8 cellular contexts compared by ENCODE assay signal in genomic region chr20:57498425-57499400, GRCh38. TPM values are rescaled to one million over a fixed set of nuclear protein-coding genes. Genes with fewer than 3 reads are reported as not detected.
DNase-seq lines count a peak whose midpoint lies in the region; ATAC-seq, FAIRE-seq and TF ChIP-seq lines count a peak whose summit lies in the region.

No MANE protein-coding gene starts in this region.

- H3K4me2 ChIP-seq in SK-N-SH = no peak overlapping the region
- H3K4me2 ChIP-seq in endothelial cell of umbilical vein (ENCODE audit: insufficient read depth, low read length) = no peak overlapping the region

- peaks cover 50% of the 10 kb centered on the region for H3K27me3 Mint-ChIP-seq in activated T-helper 2 cell treated with anti-CD3 and anti-CD28 coated beads, Interferon-gamma antibody, Interleukin-2, Interleukin-4, amounts not matched to agents 10 μg/mL and 5 μg/mL and 100 μg/mL, durations not matched to agents 14 hours and 24 hours and 36 hours (ENCODE audit: low read depth)

- H3K27ac ChIP-seq in SK-N-SH (ENCODE audit: low read depth in 2 of 2, low read length in 1 of 2) = no peak overlapping the region
- no peak overlapping the region for H3K27ac ChIP-seq in endothelial cell of umbilical vein (ENCODE audit: insufficient read depth, low read depth, low read length)

- peaks cover 13% of the 10 kb centered on the region for H3K4me1 Mint-ChIP-seq in activated T-helper 2 cell treated with anti-CD3 and anti-CD28 coated beads, Interferon-gamma antibody, Interleukin-2, Interleukin-4, amounts not matched to agents 10 μg/mL and 5 μg/mL and 100 μg/mL, durations not matched to agents 14 hours and 24 hours and 36 hours (ENCODE audit: low read depth)

- no peaks in the 10 kb centered on the region for H3K9me3 Mint-ChIP-seq in activated T-helper 2 cell treated with anti-CD3 and anti-CD28 coated beads, Interferon-gamma antibody, Interleukin-2, Interleukin-4, amounts not matched to agents 10 μg/mL and 5 μg/mL and 100 μg/mL, durations not matched to agents 14 hours and 24 hours and 36 hours

- no peaks in the 10 kb centered on the region for H3K36me3 Mint-ChIP-seq in activated T-helper 2 cell treated with anti-CD3 and anti-CD28 coated beads, Interferon-gamma antibody, Interleukin-2, Interleukin-4, amounts not matched to agents 10 μg/mL and 5 μg/mL and 100 μg/mL, durations not matched to agents 14 hours and 24 hours and 36 hours (ENCODE audit: low read depth)

- FAIRE-seq in endothelial cell of umbilical vein (lab: Jason Lieb, UNC) = no peak

- H3K9me3 ChIP-seq in SK-N-SH (no peaks in the 10 kb centered on the region), endothelial cell of umbilical vein (replicated peaks; ENCODE audit: control insufficient read depth, insufficient read depth, low read length) (no peaks in the 10 kb centered on the region)

- no peak overlapping the region for H3K4me3 Mint-ChIP-seq in activated T-helper 2 cell treated with anti-CD3 and anti-CD28 coated beads, Interferon-gamma antibody, Interleukin-2, Interleukin-4, amounts not matched to agents 10 μg/mL and 5 μg/mL and 100 μg/mL, durations not matched to agents 14 hours and 24 hours and 36 hours (ENCODE audit: low read depth)

- H3K36me3 ChIP-seq in SK-N-SH (replicated peaks in 1 of 2; ENCODE audit: control insufficient read depth in 1 of 2, insufficient read depth in 2 of 2, low read length in 1 of 2) = no peaks in the 10 kb centered on the region
- H3K36me3 ChIP-seq in endothelial cell of umbilical vein (ENCODE audit: control insufficient read depth in 2 of 2, extremely low read depth in 1 of 2, insufficient read depth in 2 of 2, low read length in 2 of 2) = no peaks in the 10 kb centered on the region

- H3K4me3 ChIP-seq in SK-N-SH (ENCODE audit: low read depth in 2 of 2, low read length in 1 of 2) (no peak overlapping the region), endothelial cell of umbilical vein (replicated peaks in 1 of 3; ENCODE audit: insufficient read depth in 1 of 3, low read depth in 1 of 3, low read length in 3 of 3) (no peak overlapping the region)

- no peak for TF ChIP-seq EP300 in SK-N-SH (IDR thresholded peaks at IDR 0.05; ENCODE audit: borderline replicate concordance in 1 of 2, low read depth in 1 of 2, low read length in 1 of 2)

- no TSS peak for BruUV-seq in endothelial cell of umbilical vein (replicated peaks; lab: Mats Ljungman, UMichigan)

- TF ChIP-seq CTCF in SK-N-SH (IDR thresholded peaks at IDR 0.05) (peak; percentile 47), endothelial cell of umbilical vein (IDR thresholded peaks at IDR 0.05; ENCODE audit: extremely low read depth in 1 of 2, insufficient read depth in 1 of 2, low read depth in 1 of 2, low read length in 2 of 2) (peak; percentile 6 to 50)

- H3K79me2 ChIP-seq in SK-N-SH (ENCODE audit: insufficient read depth) = no peaks in the 10 kb centered on the region
- H3K79me2 ChIP-seq in endothelial cell of umbilical vein (ENCODE audit: control insufficient read depth, insufficient read depth, low read length) = no peaks in the 10 kb centered on the region

- H3K4me1 ChIP-seq in SK-N-SH (ENCODE audit: control insufficient read depth in 1 of 2, insufficient read depth in 2 of 2, low read depth in 1 of 2, low read length in 1 of 2) (peaks cover 2 to 6% of the 10 kb centered on the region in 2 experiments; a peak in 2 of 4 replicates), endothelial cell of umbilical vein (ENCODE audit: control insufficient read depth, extremely low read depth, insufficient read depth, low read length) (peaks cover 2% of the 10 kb centered on the region)

- no peaks in the 10 kb centered on the region for H3F3A ChIP-seq in SK-N-SH (replicated peaks; ENCODE audit: insufficient read depth)

- 46% methylated on average over 20 of the region's 20 CpGs for WGBS in SK-N-SH (ENCODE audit: low lambda C conversion rate)

- no peak for DNase-seq in activated CD4-positive, CD25-positive, alpha-beta regulatory T cell (lab: John Stamatoyannopoulos, UW)
- peak; percentile 72 for DNase-seq in HT-29 (ENCODE audit: low spot score)
- DNase-seq in SK-N-SH = peak; percentile 60
- no peak for DNase-seq in endothelial cell of umbilical vein (ENCODE audit: low read depth, low spot score)
- DNase-seq in sciatic nerve (ENCODE audit: low spot score) = no peak
- DNase-seq in AG08396 (ENCODE audit: low spot score) = no peak
- DNase-seq in activated T-helper 2 cell treated with anti-CD3 and anti-CD28 coated beads, Interferon-gamma antibody, Interleukin-2, Interleukin-4, amounts not matched to agents 10 μg/mL and 5 μg/mL and 100 μg/mL, durations not matched to agents 14 hours and 24 hours and 36 hours (ENCODE audit: low spot score) = no peak

- no peak for TF ChIP-seq POLR2A in endothelial cell of umbilical vein (IDR thresholded peaks at IDR 0.05; ENCODE audit: low read depth, low read length)

- H3K9me2 ChIP-seq in SK-N-SH = no peaks in the 10 kb centered on the region

- dilution Hi-C loops in endothelial cell of umbilical vein (cut with MboI; ENCODE audit: extremely low pct_ligation_motif_present, low sequenced_read_pairs) = no loop called here

- CTCF ChIA-PET in SK-N-SH (lab: Yijun Ruan, JAX) (interaction anchor here (0.7 to 3.2 kb wide), 35 partner anchors 9 to 718 kb away, joined by 3 to 57 read pairs (median 5); no protein-coding TSS in a partner anchor), endothelial cell of umbilical vein (lab: Charles Lee) (interaction anchor here (0.8 to 2.4 kb wide), 21 partner anchors 9 to 721 kb away, joined by 3 to 15 read pairs (median 4); no protein-coding TSS in a partner anchor)

- H3K27me3 ChIP-seq in SK-N-SH (ENCODE audit: insufficient read depth) (no peaks in the 10 kb centered on the region; the same call in 1 of the 2 replicates), endothelial cell of umbilical vein (ENCODE audit: control insufficient read depth in 2 of 2, insufficient read depth in 2 of 2, low read length in 2 of 2) (peaks cover 13 to 18% of the 10 kb centered on the region in 2 experiments)

- no peak overlapping the region for H2AFZ ChIP-seq in SK-N-SH (ENCODE audit: low read depth)
- no peak overlapping the region for H2AFZ ChIP-seq in endothelial cell of umbilical vein (ENCODE audit: low read depth, low read length)

- intact Hi-C loops in endothelial cell of umbilical vein (cut with micrococcal nuclease) = loop anchor here (10.0 kb wide), 2 partner anchors 404 to 944 kb away; no protein-coding TSS in a partner anchor
- intact Hi-C loops in sciatic nerve (cut with DNase I) = no loop called here
- intact Hi-C loops in activated T-helper 2 cell treated with anti-CD3 and anti-CD28 coated beads, Interferon-gamma antibody, Interleukin-2, Interleukin-4, amounts not matched to agents 10 μg/mL and 5 μg/mL and 100 μg/mL, durations not matched to agents 14 hours and 24 hours and 36 hours (cut with micrococcal nuclease) = no loop called here

- no peaks in the 10 kb centered on the region for H3K9me1 ChIP-seq in endothelial cell of umbilical vein (replicated peaks; ENCODE audit: control insufficient read depth, extremely low read depth, insufficient read depth, low read length)

- no peak overlapping the region for H3K27ac Mint-ChIP-seq in activated T-helper 2 cell treated with anti-CD3 and anti-CD28 coated beads, Interferon-gamma antibody, Interleukin-2, Interleukin-4, amounts not matched to agents 10 μg/mL and 5 μg/mL and 100 μg/mL, durations not matched to agents 14 hours and 24 hours and 36 hours

- peak; percentile 66 for TF ChIP-seq RAD21 in SK-N-SH (IDR thresholded peaks at IDR 0.05; ENCODE audit: low read length)

- H3K9ac ChIP-seq in SK-N-SH = no peak overlapping the region
- no peak overlapping the region for H3K9ac ChIP-seq in endothelial cell of umbilical vein (replicated peaks; ENCODE audit: extremely low read depth, insufficient read depth, low read length)

- ATAC-seq in activated CD4-positive, CD25-positive, alpha-beta regulatory T cell treated with anti-CD3 and anti-CD28 coated beads, Interleukin-2, amount 50 U/mL, for 24 hours = peak; percentile 66 to 75
- ATAC-seq in sciatic nerve = peak; percentile 48

- POLR2A ChIA-PET in SK-N-SH (lab: Yijun Ruan, JAX) (interaction anchor here (0.8 kb wide), 1 partner anchor 8 kb away, joined by 3 read pairs; no protein-coding TSS in a partner anchor), endothelial cell of umbilical vein (lab: Charles Lee) (no interaction called here)

- H4K20me1 ChIP-seq in SK-N-SH (ENCODE audit: insufficient read depth) = no peaks in the 10 kb centered on the region
- H4K20me1 ChIP-seq in endothelial cell of umbilical vein (replicated peaks; ENCODE audit: control insufficient read depth, extremely low read depth, insufficient read depth, low read length) = no peaks in the 10 kb centered on the region

TF ChIP-seq in SK-N-SH, 30 proteins besides CTCF, POLR2A, EP300 and RAD21 (continues in another document):
- TF ChIP-seq MXI1 (IDR thresholded peaks at IDR 0.05; ENCODE audit: low read depth, low read length) (no peak), TAF1 (IDR thresholded peaks at IDR 0.05; ENCODE audit: borderline replicate concordance, low read depth, low read length) (no peak), CHD2 (IDR thresholded peaks at IDR 0.05; ENCODE audit: low read length, partially characterized antibody) (peak; percentile 47), JUND (IDR thresholded peaks at IDR 0.05) (no peak)

TF ChIP-seq in endothelial cell of umbilical vein, 7 proteins besides CTCF, POLR2A, EP300 and RAD21 (continues in another document):
- no peak for TF ChIP-seq GATA2 (IDR thresholded peaks at IDR 0.05; ENCODE audit: insufficient read depth, insufficient read length, low read depth, low read length)
- TF ChIP-seq POLR2AphosphoS5 (IDR thresholded peaks at IDR 0.05; ENCODE audit: insufficient read depth, low read depth, low read length) = no peak
- no peak for TF ChIP-seq JUN (IDR thresholded peaks at IDR 0.05; ENCODE audit: borderline replicate concordance, insufficient read depth, insufficient read length, low read depth)
- TF ChIP-seq EZH2 (IDR thresholded peaks at IDR 0.05; ENCODE audit: borderline replicate concordance, low read depth, low read length, severe bottlenecking) = no peak

RNA-seq across cellular contexts. Expression of gene CTCFL, which starts 26.2 kb away (rescaled TPM):
- total RNA-seq in HT-29 (2014; rRNA removed; shearing (Covaris generic)) = not detected in 2 replicates
- not detected in 2 replicates for polyA plus RNA-seq in SK-N-SH (2012; rRNA removed)
- polyA plus RNA-seq in SK-N-SH (2012; cell fraction: cytosol; rRNA removed) = not detected in 2 replicates
- polyA plus RNA-seq in SK-N-SH (2012; cell fraction: nucleus; rRNA removed) = not detected in 2 replicates
- not detected in 2 replicates for total RNA-seq in endothelial cell of umbilical vein
- not detected in 2 replicates for polyA plus RNA-seq in endothelial cell of umbilical vein
- not detected in 2 replicates for polyA plus RNA-seq in endothelial cell of umbilical vein (2011; cell fraction: cytosol; rRNA removed)
- not detected in 2 replicates for polyA plus RNA-seq in endothelial cell of umbilical vein (2011; cell fraction: nucleus; rRNA removed)
- not detected in 2 replicates for polyA plus RNA-seq in endothelial cell of umbilical vein (2012)
- 1.9 and 4.4 TPM in 2 replicates for polyA minus RNA-seq in endothelial cell of umbilical vein
- not detected for polyA minus RNA-seq in endothelial cell of umbilical vein (2011; cell fraction: cytosol; rRNA and poly(A)+ RNA removed)
- not detected in 2 replicates for polyA minus RNA-seq in endothelial cell of umbilical vein (2011; cell fraction: nucleus; rRNA and poly(A)+ RNA removed)
- total RNA-seq in sciatic nerve = 0.27 TPM
- total RNA-seq in activated T-helper 2 cell treated with anti-CD3 and anti-CD28 coated beads, Interferon-gamma antibody, Interleukin-2, Interleukin-4, amounts not matched to agents 10 μg/mL and 5 μg/mL and 100 μg/mL, durations not matched to agents 14 hours and 24 hours and 36 hours = not detected in 2 replicates

Comparison
In these comparisons a context has a peak if more than half of its experiments do, and no peak if none do; other contexts are left out.
1. DNase-seq: peak in HT-29 (single experiment) and SK-N-SH (single experiment); none in activated CD4-positive, CD25-positive, alpha-beta regulatory T cell (0 of 4), endothelial cell of umbilical vein (single experiment), sciatic nerve (single experiment), AG08396 (single experiment) and activated T-helper 2 cell treated with anti-CD3 and anti-CD28 coated beads, Interferon-gamma antibody, Interleukin-2, Interleukin-4, amounts not matched to agents 10 μg/mL and 5 μg/mL and 100 μg/mL, durations not matched to agents 14 hours and 24 hours and 36 hours (single experiment).